25 cellular contexts compared by ENCODE assay signal in the genomic region with DNA sequence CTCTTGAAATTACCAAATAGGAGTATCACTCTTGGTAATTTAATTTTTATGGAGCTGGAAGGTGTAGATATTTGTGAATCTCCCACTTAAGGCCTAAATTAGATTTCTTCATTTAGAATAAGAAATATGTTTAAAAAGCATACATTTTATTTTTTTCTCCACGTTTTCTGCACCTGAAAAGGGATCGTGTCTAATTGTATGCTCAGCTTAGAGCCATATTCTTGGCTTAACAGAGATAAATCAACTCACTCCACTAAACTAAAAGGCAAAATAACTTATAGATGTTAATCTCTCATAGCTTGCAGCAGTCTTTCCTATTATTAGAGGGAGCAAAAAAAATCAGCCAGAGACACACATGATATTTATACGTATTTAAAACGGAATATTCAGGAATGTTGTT.
"Had no signal": no experiment of that assay in that cellular context is flagged by ENCODE, and none has a peak within 500 bp of the region (broad histone marks: within the 10 kb centered on the region; RNA-seq: fewer than 3 reads in every experiment).

No MANE protein-coding gene starts in this region.

- FAIRE-seq: colon, endothelial cell of umbilical vein, kidney had no signal

- H3K9me3 Mint-ChIP-seq: stimulated activated effector memory CD8-positive, alpha-beta T cell treated with anti-CD3 and anti-CD28 coated beads, Interleukin-12 subunit alpha, Interleukin-12 subunit beta, amount 100 ng/mL, for 72 hours had no signal

- H3K4me1 Mint-ChIP-seq: naive thymus-derived CD4-positive, alpha-beta T cell; stimulated activated effector memory CD8-positive, alpha-beta T cell treated with anti-CD3 and anti-CD28 coated beads, Interleukin-12 subunit alpha, Interleukin-12 subunit beta, amount 100 ng/mL, for 72 hours had no signal

- H3K27ac ChIP-seq: esophagus muscularis mucosa, foreskin keratinocyte, gastroesophageal sphincter, heart left ventricle, hepatocyte, prostate gland, right atrium auricular region, stomach, thoracic aorta, transverse colon, upper lobe of right lung, uterus had no signal

- H3K9me3 ChIP-seq: esophagus muscularis mucosa, gastroesophageal sphincter, prostate gland, right atrium auricular region, sigmoid colon, stomach, thoracic aorta, transverse colon, upper lobe of right lung, uterus had no signal

- H3K4me3 Mint-ChIP-seq: naive thymus-derived CD4-positive, alpha-beta T cell; nephron progenitor cell; stimulated activated effector memory CD8-positive, alpha-beta T cell treated with anti-CD3 and anti-CD28 coated beads, Interleukin-12 subunit alpha, Interleukin-12 subunit beta, amount 100 ng/mL, for 72 hours had no signal

- H3K36me3 Mint-ChIP-seq: naive thymus-derived CD4-positive, alpha-beta T cell; stimulated activated effector memory CD8-positive, alpha-beta T cell treated with anti-CD3 and anti-CD28 coated beads, Interleukin-12 subunit alpha, Interleukin-12 subunit beta, amount 100 ng/mL, for 72 hours had no signal

- H3K27me3 ChIP-seq: esophagus muscularis mucosa, gastroesophageal sphincter, heart left ventricle, hepatocyte, right atrium auricular region, sigmoid colon, stomach, transverse colon, upper lobe of right lung, uterus had no signal

- H3K4me1 ChIP-seq: foreskin keratinocyte, heart left ventricle, prostate gland, right atrium auricular region, upper lobe of right lung, uterus had no signal

- H3K36me3 ChIP-seq: esophagus muscularis mucosa, gastroesophageal sphincter, heart left ventricle, prostate gland, right atrium auricular region, sigmoid colon, stomach, thoracic aorta, transverse colon, upper lobe of right lung, uterus had no signal

- H3K27ac Mint-ChIP-seq: naive thymus-derived CD4-positive, alpha-beta T cell; nephron progenitor cell; stimulated activated effector memory CD8-positive, alpha-beta T cell treated with anti-CD3 and anti-CD28 coated beads, Interleukin-12 subunit alpha, Interleukin-12 subunit beta, amount 100 ng/mL, for 72 hours had no signal

- DNase-seq: effector CD8-positive, alpha-beta T cell; foreskin keratinocyte; heart left ventricle; kidney; mesenchymal stem cell; naive thymus-derived CD4-positive, alpha-beta T cell; nephron progenitor cell; nucleus accumbens; sigmoid colon; stimulated activated CD4-positive, alpha-beta T cell treated with anti-CD3 and anti-CD28 coated beads, Interleukin-2, amount 100 ng/mL, for 24 hours; stimulated activated CD4-positive, alpha-beta T cell treated with anti-CD3 and anti-CD28 coated beads, Interleukin-4, amount 100 ng/mL, for 24 hours; stimulated activated naive CD4-positive, alpha-beta T cell treated with Interleukin-2 at 50 U/mL for 16 hours; stomach; transverse colon; upper lobe of right lung; uterus had no signal

- H3K4me3 ChIP-seq: esophagus muscularis mucosa, gastroesophageal sphincter, heart left ventricle, hepatocyte, prostate gland, right atrium auricular region, sigmoid colon, stomach, thoracic aorta, transverse colon, upper lobe of right lung, uterus had no signal
